In genomic region chr2:239360008-239360407, GRCh38 we compare ENCODE assay signal across 16 cellular contexts. TPM values are rescaled to one million over a fixed set of nuclear protein-coding genes. Genes with fewer than 3 reads are reported as not detected.
DNase-seq lines count a peak whose midpoint lies in the region; ATAC-seq and TF ChIP-seq lines count a peak whose summit lies in the region.
"Had no signal": no experiment of that assay in that cellular context is flagged by ENCODE, and none has a peak within 500 bp of the region (broad histone marks: within the 10 kb centered on the region; RNA-seq: fewer than 3 reads in every experiment).

No MANE protein-coding gene starts in this region.

- no peaks in the 10 kb centered on the region for H3K9me3 ChIP-seq in stomach smooth muscle (ENCODE audit: control insufficient read depth in 2 of 2, low read length in 2 of 2)
- H3K9me3 ChIP-seq: Caco-2 had no signal

- H3K4me3 Mint-ChIP-seq in chondrocyte (ENCODE audit: unreplicated experiment) (no peak overlapping the region), nephron progenitor cell (no peak overlapping the region)
- no peak overlapping the region for H3K4me3 Mint-ChIP-seq in activated T-helper 17 cell treated with anti-CD3 and anti-CD28 coated beads, Interleukin-2, amount 50 U/mL, for 72 hours
- H3K4me3 Mint-ChIP-seq: CD8-positive, alpha-beta memory T cell had no signal

- no peak for TF ChIP-seq CTCF in chondrocyte (IDR thresholded peaks at IDR 0.05)
- TF ChIP-seq CTCF in nephron progenitor cell (IDR thresholded peaks at IDR 0.05), result no peak

- no peak overlapping the region for H3K4me3 ChIP-seq in stomach smooth muscle (ENCODE audit: low read length in 2 of 2)
- H3K4me3 ChIP-seq: BLaER1, GM23248 had no signal

- peaks cover 42% of the 10 kb centered on the region for H3K4me1 ChIP-seq in stomach smooth muscle (ENCODE audit: control insufficient read depth, insufficient read depth, low read length)
- H3K4me1 ChIP-seq: Caco-2 had no signal

- no peaks in the 10 kb centered on the region for H3K36me3 ChIP-seq in stomach smooth muscle (ENCODE audit: control insufficient read depth in 2 of 2, insufficient read depth in 2 of 2, low read length in 2 of 2)

- DNase-seq in cardiac septum (ENCODE audit: low spot score) (peak; percentile 47), left ventricle myocardium superior (no peak), chondrocyte (ENCODE audit: low spot score) (peak; percentile 55), nephron progenitor cell (no peak)
- DNase-seq: AML-193; Caco-2; CD8-positive, alpha-beta memory T cell; GF-D8 had no signal

- H3K27me3 ChIP-seq in stomach smooth muscle (ENCODE audit: control insufficient read depth in 1 of 2, insufficient read depth in 2 of 2, low read length in 2 of 2), result no peaks in the 10 kb centered on the region
- H3K27me3 ChIP-seq: BLaER1 had no signal

- intact Hi-C loops in cardiac septum (cut with DNase I) (no loop called here), left ventricle myocardium superior (cut with micrococcal nuclease) (no loop called here)

- peaks cover 21% of the 10 kb centered on the region for H3K4me1 Mint-ChIP-seq in chondrocyte (ENCODE audit: low read depth)
- H3K4me1 Mint-ChIP-seq in nephron progenitor cell, result peaks cover 31% of the 10 kb centered on the region
- H3K4me1 Mint-ChIP-seq in activated T-helper 17 cell treated with anti-CD3 and anti-CD28 coated beads, Interleukin-2, amount 50 U/mL, for 72 hours, result peaks cover 17% of the 10 kb centered on the region

- no peaks in the 10 kb centered on the region for H3K27me3 Mint-ChIP-seq in chondrocyte (ENCODE audit: low read depth)
- peaks cover 2% of the 10 kb centered on the region for H3K27me3 Mint-ChIP-seq in nephron progenitor cell (ENCODE audit: low read depth, poor library complexity)
- H3K27me3 Mint-ChIP-seq in activated T-helper 17 cell treated with anti-CD3 and anti-CD28 coated beads, Interleukin-2, amount 50 U/mL, for 72 hours, result no peaks in the 10 kb centered on the region
- H3K27me3 Mint-ChIP-seq: CD8-positive, alpha-beta memory T cell had no signal

- H3K9me3 Mint-ChIP-seq in chondrocyte (ENCODE audit: low read depth), result peaks cover 5% of the 10 kb centered on the region
- H3K9me3 Mint-ChIP-seq in nephron progenitor cell, result peaks cover 33% of the 10 kb centered on the region
- peaks cover 7% of the 10 kb centered on the region for H3K9me3 Mint-ChIP-seq in activated T-helper 17 cell treated with anti-CD3 and anti-CD28 coated beads, Interleukin-2, amount 50 U/mL, for 72 hours

- peak overlapping the region; percentile 37 for H3K27ac ChIP-seq in stomach smooth muscle (ENCODE audit: low read length)
- H3K27ac ChIP-seq: 22Rv1, BLaER1, GM23248 had no signal

- H3K36me3 Mint-ChIP-seq in chondrocyte (ENCODE audit: low read depth) (peaks cover 2% of the 10 kb centered on the region), nephron progenitor cell (ENCODE audit: low read depth) (peaks cover 65% of the 10 kb centered on the region)
- no peaks in the 10 kb centered on the region for H3K36me3 Mint-ChIP-seq in activated T-helper 17 cell treated with anti-CD3 and anti-CD28 coated beads, Interleukin-2, amount 50 U/mL, for 72 hours (ENCODE audit: low read depth)

- H3K27ac Mint-ChIP-seq in chondrocyte (ENCODE audit: unreplicated experiment) (no peak overlapping the region), nephron progenitor cell (peak overlapping the region; percentile 74)
- H3K27ac Mint-ChIP-seq in activated T-helper 17 cell treated with anti-CD3 and anti-CD28 coated beads, Interleukin-2, amount 50 U/mL, for 72 hours, result no peak overlapping the region

- ATAC-seq in left ventricle myocardium superior (no peak), HG02610 (IDR thresholded peaks at IDR 0.05; ENCODE audit: unreplicated experiment) (no peak), GM19035 (IDR thresholded peaks at IDR 0.05; ENCODE audit: unreplicated experiment) (no peak)
- no peak for ATAC-seq in activated T-helper 17 cell treated with anti-CD3 and anti-CD28 coated beads, Interleukin-2, amount 50 U/mL, for 72 hours (replicated peaks)
- ATAC-seq: HCT116 had no signal

- H3K9ac ChIP-seq in stomach smooth muscle (ENCODE audit: low read length in 2 of 2), result no peak overlapping the region
- H3K9ac ChIP-seq: BLaER1, GM23248 had no signal

RNA-seq across cellular contexts. Expression of gene HDAC4, which starts 40.8 kb away (rescaled TPM):
- total RNA-seq in cardiac septum, result 34.4 TPM
- total RNA-seq in left ventricle myocardium superior, result 25.6 TPM
- 16.4 to 27.0 TPM (median 22.3 TPM) in 3 replicates for total RNA-seq in chondrocyte
- total RNA-seq in activated T-helper 17 cell treated with anti-CD3 and anti-CD28 coated beads, Interleukin-2, amount 50 U/mL, for 72 hours, result 10 to 100 TPM; 34.3 to 52.9 TPM

Comparison
In these comparisons a context has a peak if more than half of its experiments do, and no peak if none do; other contexts are left out.
1. DNase-seq: peak in cardiac septum (single experiment) and chondrocyte (single experiment); none in left ventricle myocardium superior (single experiment) and nephron progenitor cell (single experiment).